Comparison of ENCODE assay signal across 15 cellular contexts in the genomic region with DNA sequence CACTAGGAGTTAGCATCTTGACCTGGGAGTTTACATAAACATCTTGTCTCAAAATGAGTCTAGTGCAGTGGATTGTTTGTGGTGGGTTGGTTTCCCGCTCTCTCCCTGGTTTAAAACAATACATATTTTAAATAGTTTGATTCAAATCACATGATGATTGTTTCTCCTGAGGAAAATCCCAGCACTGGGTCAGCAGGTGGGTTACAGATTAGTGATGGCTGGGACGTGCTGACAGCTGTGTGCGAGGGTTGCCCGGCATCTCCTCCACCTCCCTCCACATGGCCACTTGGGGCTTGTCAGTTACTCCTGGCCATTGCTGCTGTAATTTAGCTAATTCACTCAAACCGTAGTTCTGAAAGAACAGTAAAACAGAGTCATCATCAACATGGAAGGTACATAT.
"Had no signal": no experiment of that assay in that cellular context is flagged by ENCODE, and none has a peak within 500 bp of the region (broad histone marks: within the 10 kb centered on the region; RNA-seq: fewer than 3 reads in every experiment).

No MANE protein-coding gene starts in this region.

- H3K27ac Mint-ChIP-seq: activated CD4-positive, alpha-beta T cell treated with anti-CD3 and anti-CD28 coated beads, Interleukin-2, amount 10 ng/mL, durations not matched to agents 7 days and 5 days; activated naive CD8-positive, alpha-beta T cell treated with anti-CD3 and anti-CD28 coated beads for 36 hours; activated T-cell treated with anti-CD3 and anti-CD28 coated beads, Interleukin-2, amount 50 U/mL, for 72 hours; brain; immature natural killer cell; stimulated activated effector memory CD8-positive, alpha-beta T cell treated with anti-CD3 and anti-CD28 coated beads, Interleukin-12 subunit alpha, Interleukin-12 subunit beta, amount 100 ng/mL, for 72 hours; T-helper 17 cell had no signal

- H3K4me1 Mint-ChIP-seq: activated CD4-positive, alpha-beta T cell treated with anti-CD3 and anti-CD28 coated beads, Interleukin-2, amount 10 ng/mL, durations not matched to agents 7 days and 5 days; activated naive CD8-positive, alpha-beta T cell treated with anti-CD3 and anti-CD28 coated beads for 36 hours; immature natural killer cell; stimulated activated effector memory CD8-positive, alpha-beta T cell treated with anti-CD3 and anti-CD28 coated beads, Interleukin-12 subunit alpha, Interleukin-12 subunit beta, amount 100 ng/mL, for 72 hours; T-helper 17 cell had no signal

- DNase-seq: activated CD4-positive, alpha-beta T cell treated with anti-CD3 and anti-CD28 coated beads, Interleukin-2, amount 10 ng/mL, durations not matched to agents 7 days and 5 days; activated CD4-positive, CD25-positive, alpha-beta regulatory T cell; activated CD8-positive, alpha-beta memory T cell treated with anti-CD3 and anti-CD28 coated beads, Interleukin-2, amount 50 U/mL, for 48 hours; activated gamma-delta T cell; activated naive CD8-positive, alpha-beta T cell treated with anti-CD3 and anti-CD28 coated beads for 36 hours; activated T-cell treated with anti-CD3 and anti-CD28 coated beads, Interleukin-2, amount 50 U/mL, for 72 hours; amygdala; cerebellar nuclear complex; heart left ventricle; immature natural killer cell; pancreas; T-helper 17 cell had no signal

- H3K27ac ChIP-seq: heart left ventricle, pancreas, thoracic aorta had no signal

- H3K27me3 ChIP-seq: heart left ventricle, pancreas had no signal

- H3K4me3 ChIP-seq: heart left ventricle, pancreas, thoracic aorta had no signal

- H3K36me3 ChIP-seq: heart left ventricle, pancreas, thoracic aorta had no signal

- H3K4me3 Mint-ChIP-seq: activated CD4-positive, alpha-beta T cell treated with anti-CD3 and anti-CD28 coated beads, Interleukin-2, amount 10 ng/mL, durations not matched to agents 7 days and 5 days; activated naive CD8-positive, alpha-beta T cell treated with anti-CD3 and anti-CD28 coated beads for 36 hours; activated T-cell treated with anti-CD3 and anti-CD28 coated beads, Interleukin-2, amount 50 U/mL, for 72 hours; brain; immature natural killer cell; stimulated activated effector memory CD8-positive, alpha-beta T cell treated with anti-CD3 and anti-CD28 coated beads, Interleukin-12 subunit alpha, Interleukin-12 subunit beta, amount 100 ng/mL, for 72 hours; T-helper 17 cell had no signal

- ATAC-seq: activated T-cell treated with anti-CD3 and anti-CD28 coated beads, Interleukin-2, amount 50 U/mL, for 72 hours; heart left ventricle; pancreas; stimulated activated effector memory CD8-positive, alpha-beta T cell treated with anti-CD3 and anti-CD28 coated beads, Interleukin-12 subunit alpha, Interleukin-12 subunit beta, amount 100 ng/mL, for 72 hours; T-helper 17 cell had no signal

- H3K36me3 Mint-ChIP-seq: activated naive CD8-positive, alpha-beta T cell treated with anti-CD3 and anti-CD28 coated beads for 36 hours; brain; immature natural killer cell; stimulated activated effector memory CD8-positive, alpha-beta T cell treated with anti-CD3 and anti-CD28 coated beads, Interleukin-12 subunit alpha, Interleukin-12 subunit beta, amount 100 ng/mL, for 72 hours had no signal

- H3K27me3 Mint-ChIP-seq: activated CD4-positive, alpha-beta T cell treated with anti-CD3 and anti-CD28 coated beads, Interleukin-2, amount 10 ng/mL, durations not matched to agents 7 days and 5 days; activated naive CD8-positive, alpha-beta T cell treated with anti-CD3 and anti-CD28 coated beads for 36 hours; brain; T-helper 17 cell had no signal

- H3K9me3 Mint-ChIP-seq: activated CD4-positive, alpha-beta T cell treated with anti-CD3 and anti-CD28 coated beads, Interleukin-2, amount 10 ng/mL, durations not matched to agents 7 days and 5 days; activated naive CD8-positive, alpha-beta T cell treated with anti-CD3 and anti-CD28 coated beads for 36 hours; activated T-cell treated with anti-CD3 and anti-CD28 coated beads, Interleukin-2, amount 50 U/mL, for 72 hours; brain; immature natural killer cell; stimulated activated effector memory CD8-positive, alpha-beta T cell treated with anti-CD3 and anti-CD28 coated beads, Interleukin-12 subunit alpha, Interleukin-12 subunit beta, amount 100 ng/mL, for 72 hours had no signal

- H3K9me3 ChIP-seq: heart left ventricle, pancreas, thoracic aorta had no signal
